In the genomic region with DNA sequence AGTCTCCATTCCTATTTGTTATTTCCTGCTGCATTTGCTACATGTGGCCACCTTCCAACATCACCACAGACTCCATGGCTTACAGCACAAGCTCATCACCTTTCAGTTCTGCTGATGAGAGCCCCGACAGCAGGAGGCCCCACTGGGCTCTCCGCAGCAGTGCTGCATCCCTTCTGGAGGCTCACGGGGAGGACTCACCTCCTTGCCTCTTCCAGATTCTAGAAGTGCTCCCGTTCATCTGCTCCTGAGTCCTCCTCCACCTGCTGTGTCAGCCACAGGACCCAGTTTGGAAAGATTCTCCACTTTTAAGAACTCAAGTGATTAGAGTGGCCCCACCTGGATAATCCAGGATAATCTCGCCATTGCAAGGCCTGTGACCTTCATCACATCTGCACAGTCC, we compare ENCODE assay signal across 1 cellular context.
TF ChIP-seq lines count a peak whose summit lies in the region.

No MANE protein-coding gene starts in this region.

TF ChIP-seq in GM23338, 12 proteins besides CTCF, POLR2A, EP300 and RAD21 (continued from another document):
- TF ChIP-seq, protein P1, sequence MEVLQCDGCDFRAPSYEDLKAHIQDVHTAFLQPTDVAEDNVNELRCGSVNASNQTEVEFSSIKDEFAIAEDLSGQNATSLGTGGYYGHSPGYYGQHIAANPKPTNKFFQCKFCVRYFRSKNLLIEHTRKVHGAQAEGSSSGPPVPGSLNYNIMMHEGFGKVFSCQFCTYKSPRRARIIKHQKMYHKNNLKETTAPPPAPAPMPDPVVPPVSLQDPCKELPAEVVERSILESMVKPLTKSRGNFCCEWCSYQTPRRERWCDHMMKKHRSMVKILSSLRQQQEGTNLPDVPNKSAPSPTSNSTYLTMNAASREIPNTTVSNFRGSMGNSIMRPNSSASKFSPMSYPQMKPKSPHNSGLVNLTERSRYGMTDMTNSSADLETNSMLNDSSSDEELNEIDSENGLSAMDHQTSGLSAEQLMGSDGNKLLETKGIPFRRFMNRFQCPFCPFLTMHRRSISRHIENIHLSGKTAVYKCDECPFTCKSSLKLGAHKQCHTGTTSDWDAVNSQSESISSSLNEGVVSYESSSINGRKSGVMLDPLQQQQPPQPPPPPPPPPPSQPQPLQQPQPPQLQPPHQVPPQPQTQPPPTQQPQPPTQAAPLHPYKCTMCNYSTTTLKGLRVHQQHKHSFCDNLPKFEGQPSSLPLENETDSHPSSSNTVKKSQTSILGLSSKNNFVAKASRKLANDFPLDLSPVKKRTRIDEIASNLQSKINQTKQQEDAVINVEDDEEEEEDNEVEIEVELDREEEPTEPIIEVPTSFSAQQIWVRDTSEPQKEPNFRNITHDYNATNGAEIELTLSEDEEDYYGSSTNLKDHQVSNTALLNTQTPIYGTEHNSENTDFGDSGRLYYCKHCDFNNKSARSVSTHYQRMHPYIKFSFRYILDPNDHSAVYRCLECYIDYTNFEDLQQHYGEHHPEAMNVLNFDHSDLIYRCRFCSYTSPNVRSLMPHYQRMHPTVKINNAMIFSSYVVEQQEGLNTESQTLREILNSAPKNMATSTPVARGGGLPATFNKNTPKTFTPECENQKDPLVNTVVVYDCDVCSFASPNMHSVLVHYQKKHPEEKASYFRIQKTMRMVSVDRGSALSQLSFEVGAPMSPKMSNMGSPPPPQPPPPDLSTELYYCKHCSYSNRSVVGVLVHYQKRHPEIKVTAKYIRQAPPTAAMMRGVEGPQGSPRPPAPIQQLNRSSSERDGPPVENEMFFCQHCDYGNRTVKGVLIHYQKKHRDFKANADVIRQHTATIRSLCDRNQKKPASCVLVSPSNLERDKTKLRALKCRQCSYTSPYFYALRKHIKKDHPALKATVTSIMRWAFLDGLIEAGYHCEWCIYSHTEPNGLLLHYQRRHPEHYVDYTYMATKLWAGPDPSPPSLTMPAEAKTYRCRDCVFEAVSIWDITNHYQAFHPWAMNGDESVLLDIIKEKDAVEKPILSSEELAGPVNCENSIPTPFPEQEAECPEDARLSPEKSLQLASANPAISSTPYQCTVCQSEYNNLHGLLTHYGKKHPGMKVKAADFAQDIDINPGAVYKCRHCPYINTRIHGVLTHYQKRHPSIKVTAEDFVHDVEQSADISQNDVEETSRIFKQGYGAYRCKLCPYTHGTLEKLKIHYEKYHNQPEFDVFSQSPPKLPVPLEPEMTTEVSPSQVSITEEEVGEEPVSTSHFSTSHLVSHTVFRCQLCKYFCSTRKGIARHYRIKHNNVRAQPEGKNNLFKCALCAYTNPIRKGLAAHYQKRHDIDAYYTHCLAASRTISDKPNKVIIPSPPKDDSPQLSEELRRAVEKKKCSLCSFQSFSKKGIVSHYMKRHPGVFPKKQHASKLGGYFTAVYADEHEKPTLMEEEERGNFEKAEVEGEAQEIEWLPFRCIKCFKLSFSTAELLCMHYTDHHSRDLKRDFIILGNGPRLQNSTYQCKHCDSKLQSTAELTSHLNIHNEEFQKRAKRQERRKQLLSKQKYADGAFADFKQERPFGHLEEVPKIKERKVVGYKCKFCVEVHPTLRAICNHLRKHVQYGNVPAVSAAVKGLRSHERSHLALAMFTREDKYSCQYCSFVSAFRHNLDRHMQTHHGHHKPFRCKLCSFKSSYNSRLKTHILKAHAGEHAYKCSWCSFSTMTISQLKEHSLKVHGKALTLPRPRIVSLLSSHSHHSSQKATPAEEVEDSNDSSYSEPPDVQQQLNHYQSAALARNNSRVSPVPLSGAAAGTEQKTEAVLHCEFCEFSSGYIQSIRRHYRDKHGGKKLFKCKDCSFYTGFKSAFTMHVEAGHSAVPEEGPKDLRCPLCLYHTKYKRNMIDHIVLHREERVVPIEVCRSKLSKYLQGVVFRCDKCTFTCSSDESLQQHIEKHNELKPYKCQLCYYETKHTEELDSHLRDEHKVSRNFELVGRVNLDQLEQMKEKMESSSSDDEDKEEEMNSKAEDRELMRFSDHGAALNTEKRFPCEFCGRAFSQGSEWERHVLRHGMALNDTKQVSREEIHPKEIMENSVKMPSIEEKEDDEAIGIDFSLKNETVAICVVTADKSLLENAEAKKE (CRISPR knock-in tag; IDR thresholded peaks at IDR 0.05), result no peak
- TF ChIP-seq CREB1 (CRISPR knock-in tag; IDR thresholded peaks at IDR 0.05; ENCODE audit: low read depth) (no peak), NANOG (IDR thresholded peaks at IDR 0.05; ENCODE audit: borderline replicate concordance) (no peak), EZH2 (IDR thresholded peaks at IDR 0.05; ENCODE audit: low read depth, unreplicated experiment) (no peak), POLR2AphosphoS5 (IDR thresholded peaks at IDR 0.05; ENCODE audit: low read depth) (no peak), STAT1 (IDR thresholded peaks at IDR 0.05; ENCODE audit: unreplicated experiment) (no peak), JUNB (IDR thresholded peaks at IDR 0.05; ENCODE audit: unreplicated experiment) (no peak), ZNF331 (CRISPR knock-in tag; IDR thresholded peaks at IDR 0.05; ENCODE audit: low read depth) (no peak), ZNF114 (CRISPR knock-in tag; IDR thresholded peaks at IDR 0.05) (no peak), EZH2phosphoT487 (IDR thresholded peaks at IDR 0.05; ENCODE audit: unreplicated experiment) (no peak)
- TF ChIP-seq, protein P2, sequence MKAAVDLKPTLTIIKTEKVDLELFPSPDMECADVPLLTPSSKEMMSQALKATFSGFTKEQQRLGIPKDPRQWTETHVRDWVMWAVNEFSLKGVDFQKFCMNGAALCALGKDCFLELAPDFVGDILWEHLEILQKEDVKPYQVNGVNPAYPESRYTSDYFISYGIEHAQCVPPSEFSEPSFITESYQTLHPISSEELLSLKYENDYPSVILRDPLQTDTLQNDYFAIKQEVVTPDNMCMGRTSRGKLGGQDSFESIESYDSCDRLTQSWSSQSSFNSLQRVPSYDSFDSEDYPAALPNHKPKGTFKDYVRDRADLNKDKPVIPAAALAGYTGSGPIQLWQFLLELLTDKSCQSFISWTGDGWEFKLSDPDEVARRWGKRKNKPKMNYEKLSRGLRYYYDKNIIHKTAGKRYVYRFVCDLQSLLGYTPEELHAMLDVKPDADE (IDR thresholded peaks at IDR 0.05), result no peak
TF ChIP-seq in GM23338: peak in this region for 0.
